ENCODE assay signal across 7 cellular contexts in the genomic region with DNA sequence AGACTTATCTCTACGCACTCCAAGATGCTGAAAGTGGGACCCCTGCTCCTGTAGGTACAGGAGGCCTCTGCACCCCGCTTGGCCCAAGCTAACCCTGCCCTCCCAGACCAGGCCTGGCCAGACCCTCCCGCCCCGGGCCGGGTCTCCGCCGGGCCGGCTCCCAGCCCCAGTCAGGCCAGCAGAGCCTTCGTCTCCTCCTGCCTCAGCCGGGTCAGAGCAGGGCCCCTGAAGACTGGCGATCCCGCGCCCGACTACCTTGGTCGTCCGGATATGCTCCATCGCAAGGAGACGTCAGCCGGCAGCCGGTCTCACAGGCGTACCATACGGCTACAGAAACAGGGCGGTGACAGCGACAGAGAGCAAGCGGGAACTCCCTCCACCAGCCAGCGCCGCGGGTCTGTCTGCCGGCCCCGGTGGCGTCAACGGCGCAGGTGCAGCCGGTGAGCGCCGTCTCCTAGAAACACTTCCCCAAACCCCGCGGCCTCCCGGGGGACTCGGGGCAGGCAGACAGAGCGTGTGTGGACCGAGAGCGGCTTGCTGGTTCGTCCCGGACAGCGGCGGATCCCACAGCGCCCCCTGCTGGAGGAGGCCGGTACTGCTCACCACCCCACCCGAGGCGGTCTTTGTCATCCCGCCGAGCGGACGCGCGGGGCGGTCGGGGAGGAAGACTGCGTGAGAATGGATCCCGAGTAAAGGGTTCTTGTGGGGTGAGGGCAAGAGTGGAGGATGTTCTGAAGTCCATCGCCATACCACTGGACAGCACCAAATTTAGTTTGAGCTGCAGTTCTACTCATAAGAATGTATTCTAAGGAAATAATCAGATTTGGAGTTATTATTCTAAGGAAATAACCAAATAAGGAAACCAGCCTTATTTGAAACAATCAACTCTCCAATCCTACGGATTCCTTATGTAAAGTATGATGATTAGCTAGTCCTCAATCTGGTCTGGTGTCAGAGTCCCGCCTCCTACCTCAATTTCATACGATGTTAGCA. TPM values are rescaled to one million over a fixed set of nuclear protein-coding genes. Genes with fewer than 3 reads are reported as not detected.
DNase-seq lines count a peak whose midpoint lies in the region; ATAC-seq, FAIRE-seq and TF ChIP-seq lines count a peak whose summit lies in the region.

A gene (minus strand): TSS at position 520 of the 993 bp plus-strand sequence. CDS start 241 bp downstream, at position 279.

- intact Hi-C loops in sciatic nerve (cut with DNase I) = no loop called here

- ATAC-seq in HG02973 (IDR thresholded peaks at IDR 0.05; ENCODE audit: unreplicated experiment) (peak; percentile 96), sciatic nerve (peak; percentile 98)

- in situ Hi-C loops in astrocyte of the spinal cord (cut with HindIII; ENCODE audit: low sequenced_read_pairs) = no loop called here

- H3K4me3 ChIP-seq in astrocyte of the spinal cord (ENCODE audit: low read depth, low read length) = peak within 1 kb of the TSS; percentile 79

- TF ChIP-seq CTCF in astrocyte of the spinal cord (IDR thresholded peaks at IDR 0.05; ENCODE audit: low read depth, low read length) = peak; percentile 99

- peak; percentile 94 for FAIRE-seq in GM18507 (lab: Jason Lieb, UNC)

- peak; percentile 94 for DNase-seq in GM18507 (ENCODE audit: extremely low spot score, insufficient read length, low read depth)
- DNase-seq in NCI-H2081 (lab: John Stamatoyannopoulos, UW) = peak; percentile 86 to 87
- peak; percentile 84 for DNase-seq in T1000 (lab: John Stamatoyannopoulos, UW)
- peak; percentile 90 for DNase-seq in astrocyte of the spinal cord (ENCODE audit: low read depth, low spot score)
- DNase-seq in hippocampal formation (lab: John Stamatoyannopoulos, UW) = peak; percentile 74 to 91
- peak; percentile 97 for DNase-seq in sciatic nerve (ENCODE audit: low spot score)

RNA-seq across cellular contexts. Expression of the gene that starts here (rescaled TPM):
- 14.8 TPM for total RNA-seq in sciatic nerve

Comparison
In these comparisons a context has a peak if more than half of its experiments do, and no peak if none do; other contexts are left out.
1. Peak in every context shown above with its lines: DNase-seq, ATAC-seq and H3K4me3 ChIP-seq.